In genomic region chr15:87954783-87955182, GRCh38 we compare ENCODE assay signal across 26 cellular contexts.
"Had no signal": no experiment of that assay in that cellular context is flagged by ENCODE, and none has a peak within 500 bp of the region (broad histone marks: within the 10 kb centered on the region; RNA-seq: fewer than 3 reads in every experiment).

No MANE protein-coding gene starts in this region.

- H3K9me3 ChIP-seq: adrenal gland, left lung, mucosa of descending colon, spleen, tibial nerve had no signal

- DNase-seq: activated CD4-positive, alpha-beta memory T cell treated with anti-CD3 and anti-CD28 coated beads for 36 hours; activated CD4-positive, alpha-beta T cell treated with anti-CD3 and anti-CD28 coated beads for 48 hours; activated CD8-positive, alpha-beta memory T cell treated with anti-CD3 and anti-CD28 coated beads, Interleukin-2, amount 50 U/mL, for 4 hours; activated effector memory CD4-positive, alpha-beta T cell treated with anti-CD3 and anti-CD28 coated beads, Interleukin-2, amount 50 U/mL, for 16 hours; activated naive CD4-positive, alpha-beta T cell treated with anti-CD3 and anti-CD28 coated beads for 36 hours; activated naive CD8-positive, alpha-beta T cell treated with anti-CD3 and anti-CD28 coated beads for 36 hours; activated T-cell treated with anti-CD3 and anti-CD28 coated beads, Interleukin-2, amount 50 U/mL, for 1 hour; adrenal gland; brain microvascular endothelial cell; cortex of kidney; effector memory CD8-positive, alpha-beta T cell; erythroblast; foreskin melanocyte; kidney glomerular epithelial cell; left lung; mucosa of descending colon; retina; spleen; stimulated activated CD4-positive, alpha-beta T cell treated with anti-CD3 and anti-CD28 coated beads, Interleukin-2, amount 100 ng/mL, for 48 hours; stimulated activated naive CD4-positive, alpha-beta T cell treated with Interleukin-2 at 50 U/mL for 16 hours; T-helper 1 cell; WERI-Rb-1 had no signal

- H3K4me3 Mint-ChIP-seq: activated CD4-positive, alpha-beta memory T cell treated with anti-CD3 and anti-CD28 coated beads for 36 hours; activated naive CD4-positive, alpha-beta T cell treated with anti-CD3 and anti-CD28 coated beads for 36 hours; activated naive CD8-positive, alpha-beta T cell treated with anti-CD3 and anti-CD28 coated beads for 36 hours; activated T-helper 1 cell treated with anti-CD3 and anti-CD28 coated beads, Interleukin-12 subunit alpha, Interleukin-12 subunit beta, Interleukin-2, Interleukin-4 antibody, amounts not matched to agents 30 ng/mL and 10 ng/mL and 1 ng/mL, durations not matched to agents 14 hours and 24 hours and 36 hours; effector memory CD8-positive, alpha-beta T cell; natural killer cell treated with Interleukin-12 subunit alpha and Interleukin-12 subunit beta and Interleukin-15 and Interleukin-18, amount 100 ng/mL, for 72 hours had no signal

- H3K36me3 Mint-ChIP-seq: activated CD4-positive, alpha-beta memory T cell treated with anti-CD3 and anti-CD28 coated beads for 36 hours; activated naive CD8-positive, alpha-beta T cell treated with anti-CD3 and anti-CD28 coated beads for 36 hours; natural killer cell treated with Interleukin-12 subunit alpha and Interleukin-12 subunit beta and Interleukin-15 and Interleukin-18, amount 100 ng/mL, for 72 hours had no signal

- H3K36me3 ChIP-seq: adrenal gland, brain microvascular endothelial cell, left lung, spleen, tibial nerve, WERI-Rb-1 had no signal

- H3K27me3 ChIP-seq: adrenal gland, brain microvascular endothelial cell, spleen, tibial nerve had no signal

- H3K9me3 Mint-ChIP-seq: activated CD4-positive, alpha-beta memory T cell treated with anti-CD3 and anti-CD28 coated beads for 36 hours; activated naive CD4-positive, alpha-beta T cell treated with anti-CD3 and anti-CD28 coated beads for 36 hours; activated naive CD8-positive, alpha-beta T cell treated with anti-CD3 and anti-CD28 coated beads for 36 hours; activated T-helper 1 cell treated with anti-CD3 and anti-CD28 coated beads, Interleukin-12 subunit alpha, Interleukin-12 subunit beta, Interleukin-2, Interleukin-4 antibody, amounts not matched to agents 30 ng/mL and 10 ng/mL and 1 ng/mL, durations not matched to agents 14 hours and 24 hours and 36 hours; natural killer cell treated with Interleukin-12 subunit alpha and Interleukin-12 subunit beta and Interleukin-15 and Interleukin-18, amount 100 ng/mL, for 72 hours had no signal

- H3K27ac ChIP-seq: brain microvascular endothelial cell, left lung, spleen, WERI-Rb-1 had no signal

- H3K4me3 ChIP-seq: adrenal gland, left lung, mucosa of descending colon, spleen, tibial nerve had no signal

- H3K4me1 Mint-ChIP-seq: activated naive CD8-positive, alpha-beta T cell treated with anti-CD3 and anti-CD28 coated beads for 36 hours had no signal

- ATAC-seq: activated CD4-positive, CD25-positive, alpha-beta regulatory T cell treated with anti-CD3 and anti-CD28 coated beads, Interleukin-2, amount 50 U/mL, for 24 hours; effector memory CD8-positive, alpha-beta T cell; left lung; mucosa of descending colon; natural killer cell treated with Interleukin-12 subunit alpha and Interleukin-12 subunit beta and Interleukin-15 and Interleukin-18, amount 100 ng/mL, for 72 hours had no signal

- H3K4me1 ChIP-seq: adrenal gland, left lung, spleen had no signal

- H3K27me3 Mint-ChIP-seq: activated naive CD8-positive, alpha-beta T cell treated with anti-CD3 and anti-CD28 coated beads for 36 hours; natural killer cell treated with Interleukin-12 subunit alpha and Interleukin-12 subunit beta and Interleukin-15 and Interleukin-18, amount 100 ng/mL, for 72 hours had no signal

- H3K27ac Mint-ChIP-seq: activated CD4-positive, alpha-beta memory T cell treated with anti-CD3 and anti-CD28 coated beads for 36 hours; activated naive CD4-positive, alpha-beta T cell treated with anti-CD3 and anti-CD28 coated beads for 36 hours; activated naive CD8-positive, alpha-beta T cell treated with anti-CD3 and anti-CD28 coated beads for 36 hours; activated T-helper 1 cell treated with anti-CD3 and anti-CD28 coated beads, Interleukin-12 subunit alpha, Interleukin-12 subunit beta, Interleukin-2, Interleukin-4 antibody, amounts not matched to agents 30 ng/mL and 10 ng/mL and 1 ng/mL, durations not matched to agents 14 hours and 24 hours and 36 hours; effector memory CD8-positive, alpha-beta T cell; natural killer cell treated with Interleukin-12 subunit alpha and Interleukin-12 subunit beta and Interleukin-15 and Interleukin-18, amount 100 ng/mL, for 72 hours had no signal
